In the genomic region with DNA sequence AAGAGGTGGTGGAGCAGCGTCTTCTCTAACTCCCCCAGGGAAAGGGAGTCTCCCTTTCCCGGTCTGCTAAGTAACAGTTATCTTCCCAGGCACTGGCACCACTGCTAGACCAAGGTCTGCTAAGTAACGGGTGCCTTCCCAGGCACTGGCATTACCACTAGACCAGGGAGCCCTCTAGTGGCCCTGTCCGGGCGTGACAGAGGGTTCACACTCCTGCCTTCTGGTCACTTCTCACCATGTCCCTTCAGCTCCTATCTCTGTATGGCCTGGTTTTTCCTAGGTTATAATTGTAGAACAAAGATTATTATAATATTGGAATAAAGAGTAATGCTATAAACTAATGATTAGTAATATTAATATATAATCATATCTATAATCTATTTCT, we compare ENCODE assay signal across 8 cellular contexts. TPM values are rescaled to one million over a fixed set of nuclear protein-coding genes. Genes with fewer than 3 reads are reported as not detected.
DNase-seq lines count a peak whose midpoint lies in the region; ATAC-seq and TF ChIP-seq lines count a peak whose summit lies in the region.
"Not testable (repeated sequence)": the region's sequence is repeated elsewhere in the genome, so short reads cannot be mapped to it uniquely, and the experiment has no call there.

No MANE protein-coding gene starts in this region.

- TF ChIP-seq POLR2A in esophagus muscularis mucosa (IDR thresholded peaks at IDR 0.05; ENCODE audit: low read depth), result not testable (repeated sequence)

- peak overlapping the region; percentile 63 for H3K27ac ChIP-seq in GM23248
- H3K27ac ChIP-seq in RWPE1, result peak overlapping the region; percentile 69
- H3K27ac ChIP-seq in esophagus muscularis mucosa (replicated peaks in 1 of 4), result peak overlapping the region in 2 of 4 donors; percentile 19 to 72

- H3K4me1 ChIP-seq in GM23248 (ENCODE audit: insufficient read depth), result not testable (repeated sequence)
- H3K4me1 ChIP-seq in esophagus muscularis mucosa, result peaks cover 10 to 26% (median 17%) of the 10 kb centered on the region in 4 donors

- H3K4me3 Mint-ChIP-seq in activated T-cell treated with anti-CD3 and anti-CD28 coated beads, Interleukin-2, amount 50 U/mL, for 24 hours; nephron; stimulated activated naive CD8-positive, alpha-beta T cell treated with anti-CD3 and anti-CD28 coated beads, Interleukin-15, amount 100 ng/mL, for 72 hours: not testable (repeated sequence)

- peak overlapping the region; percentile 95 for H3K27ac Mint-ChIP-seq in activated T-cell treated with anti-CD3 and anti-CD28 coated beads, Interleukin-2, amount 50 U/mL, for 24 hours
- peak overlapping the region in 1 of 3 experiments; percentile 60 for H3K27ac Mint-ChIP-seq in nephron
- H3K27ac Mint-ChIP-seq in stimulated activated naive CD8-positive, alpha-beta T cell treated with anti-CD3 and anti-CD28 coated beads, Interleukin-15, amount 100 ng/mL, for 72 hours, result not testable (repeated sequence)

- peaks cover 36% of the 10 kb centered on the region; the same call in 1 of the 2 replicates for H3K36me3 ChIP-seq in GM23248 (ENCODE audit: low read depth)
- H3K36me3 ChIP-seq in esophagus muscularis mucosa, result peaks cover 35 to 82% (median 65%) of the 10 kb centered on the region in 4 donors

- H3K4me1 Mint-ChIP-seq in activated T-cell treated with anti-CD3 and anti-CD28 coated beads, Interleukin-2, amount 50 U/mL, for 24 hours (ENCODE audit: low read depth), result peaks cover 49% of the 10 kb centered on the region
- H3K4me1 Mint-ChIP-seq in nephron, result not testable (repeated sequence)
- peaks cover 61% of the 10 kb centered on the region for H3K4me1 Mint-ChIP-seq in stimulated activated naive CD8-positive, alpha-beta T cell treated with anti-CD3 and anti-CD28 coated beads, Interleukin-15, amount 100 ng/mL, for 72 hours

- H3K9ac ChIP-seq in GM23248, result not testable (repeated sequence)

- WGBS in GM23248 (ENCODE audit: low coverage in 1 of 2, low lambda C conversion rate in 2 of 2, missing lambda C conversion rate in 2 of 2), 2 experiments, result 2 to 11% methylated on average over 3 of the region's 5 CpGs
- WGBS in esophagus muscularis mucosa, result 0% methylated on average over 3 of the region's 5 CpGs

- CTCF ChIA-PET in RWPE1 (lab: Yijun Ruan, JAX), result interaction anchor here (0.6 to 1.1 kb wide), 4 partner anchors 58 to 213 kb away, joined by 3 to 7 read pairs (median 4); no protein-coding TSS in a partner anchor

- H3K27me3 ChIP-seq in GM23248 (replicated peaks; ENCODE audit: insufficient read depth); esophagus muscularis mucosa: not testable (repeated sequence)

- in situ Hi-C loops in GM23248 (cut with MboI), result not testable (repeated sequence)

- not testable (repeated sequence) for TF ChIP-seq EP300 in esophagus muscularis mucosa (IDR thresholded peaks at IDR 0.05)

- peaks cover 87% of the 10 kb centered on the region for H3K36me3 Mint-ChIP-seq in activated T-cell treated with anti-CD3 and anti-CD28 coated beads, Interleukin-2, amount 50 U/mL, for 24 hours (ENCODE audit: low read depth)
- peaks cover 63% of the 10 kb centered on the region for H3K36me3 Mint-ChIP-seq in nephron (ENCODE audit: low read depth)

- H3F3A ChIP-seq in GM23248 (ENCODE audit: insufficient read depth), result peaks cover 13% of the 10 kb centered on the region; the same call in 1 of the 2 replicates

- not testable (repeated sequence) for H3K4me3 ChIP-seq in GM23248, esophagus muscularis mucosa

- DNase-seq in ELR (ENCODE audit: low read depth), result peak; percentile 54
- DNase-seq in GM23248, result peak; percentile 55
- DNase-seq in RWPE1 (ENCODE audit: low spot score); esophagus muscularis mucosa (ENCODE audit: extremely low spot score): not testable (repeated sequence)
- peak; percentile 70 for DNase-seq in activated T-cell treated with anti-CD3 and anti-CD28 coated beads, Interleukin-2, amount 50 U/mL, for 24 hours
- peak; percentile 50 to 77 for DNase-seq in stimulated activated naive CD8-positive, alpha-beta T cell treated with anti-CD3 and anti-CD28 coated beads, Interleukin-15, amount 100 ng/mL, for 72 hours

- H3K27me3 Mint-ChIP-seq in activated T-cell treated with anti-CD3 and anti-CD28 coated beads, Interleukin-2, amount 50 U/mL, for 24 hours; nephron (ENCODE audit: low read depth); stimulated activated naive CD8-positive, alpha-beta T cell treated with anti-CD3 and anti-CD28 coated beads, Interleukin-15, amount 100 ng/mL, for 72 hours: not testable (repeated sequence)

- POLR2A ChIA-PET in RWPE1 (lab: Yijun Ruan, JAX; ENCODE audit: low non-redundant PET), result not testable (repeated sequence)

- H3K9me3 Mint-ChIP-seq in activated T-cell treated with anti-CD3 and anti-CD28 coated beads, Interleukin-2, amount 50 U/mL, for 24 hours; nephron; stimulated activated naive CD8-positive, alpha-beta T cell treated with anti-CD3 and anti-CD28 coated beads, Interleukin-15, amount 100 ng/mL, for 72 hours: not testable (repeated sequence)

- H4K20me1 ChIP-seq in GM23248 (ENCODE audit: insufficient read depth), result not testable (repeated sequence)

- intact Hi-C loops in esophagus muscularis mucosa (cut with DNase I), result not testable (repeated sequence)

- not testable (repeated sequence) for H3K9me3 ChIP-seq in GM23248 (ENCODE audit: low read depth); esophagus muscularis mucosa

- not testable (repeated sequence) for H3K9me2 ChIP-seq in GM23248 (ENCODE audit: insufficient read depth)

- ATAC-seq in stimulated activated naive CD8-positive, alpha-beta T cell treated with anti-CD3 and anti-CD28 coated beads, Interleukin-15, amount 100 ng/mL, for 72 hours, result peak; percentile 71

- 0 out of 2 replicates have a peak, but pooled peaks have one; percentile 28 for TF ChIP-seq CTCF in LNCAP (IDR thresholded peaks at IDR 0.05)
- peak; percentile 53; the same call in 1 of the 2 replicates for TF ChIP-seq CTCF in RWPE1 (conservative IDR thresholded peaks at IDR 0.05; ENCODE audit: low read depth)
- TF ChIP-seq CTCF in esophagus muscularis mucosa (IDR thresholded peaks at IDR 0.05), result peak; percentile 41 to 60 (median 48)
- TF ChIP-seq CTCF in nephron (IDR thresholded peaks at IDR 0.05; ENCODE audit: unreplicated experiment in 3 of 3), result peak; percentile 48 to 62 (median 50)

- H2AFZ ChIP-seq in GM23248, result not testable (repeated sequence)

- not testable (repeated sequence) for H3K4me2 ChIP-seq in GM23248 (ENCODE audit: unreplicated experiment)

- peaks cover 10% of the 10 kb centered on the region for H3K79me2 ChIP-seq in GM23248 (ENCODE audit: insufficient read depth)

RNA-seq across cellular contexts. Expression of gene PILRB, which starts 12.6 kb away (rescaled TPM):
- 10.8 and 21.8 TPM in 2 replicates for total RNA-seq in GM23248 (2014; rRNA removed; shearing (Covaris generic))
- polyA plus RNA-seq in GM23248 (2016; fragmentation: Nextera tagmentation; extraction: Ambion mirVana), result 7.6 and 10.7 TPM in 2 replicates
- total RNA-seq in esophagus muscularis mucosa, result 10 to 100 TPM; 13.5 to 33.6 (median 20.7) TPM

RNA-seq across cellular contexts. Expression of gene PILRA, which starts 28.0 kb away (rescaled TPM):
- not detected in 2 replicates for total RNA-seq in GM23248 (2014; rRNA removed; shearing (Covaris generic))
- polyA plus RNA-seq in GM23248 (2016; fragmentation: Nextera tagmentation; extraction: Ambion mirVana), result 1.7 TPM in 2 replicates
- 1 to 10 TPM; 3.3 to 8.8 (median 5.4) TPM for total RNA-seq in esophagus muscularis mucosa

RNA-seq across cellular contexts. Expression of gene SPDYE3, which starts 37.8 kb away (rescaled TPM):
- not detected in 2 replicates for total RNA-seq in GM23248 (2014; rRNA removed; shearing (Covaris generic))
- 3.5 and 3.8 TPM in 2 replicates for polyA plus RNA-seq in GM23248 (2016; fragmentation: Nextera tagmentation; extraction: Ambion mirVana)
- not detected for total RNA-seq in esophagus muscularis mucosa
